ENCODE assay signal across 15 cellular contexts in genomic region chr11:68071281-68072048, GRCh38. TPM values are rescaled to one million over a fixed set of nuclear protein-coding genes. Genes with fewer than 3 reads are reported as not detected.
DNase-seq lines count a peak whose midpoint lies in the region; ATAC-seq and TF ChIP-seq lines count a peak whose summit lies in the region.
"Had no signal": no experiment of that assay in that cellular context is flagged by ENCODE, and none has a peak within 500 bp of the region (broad histone marks: within the 10 kb centered on the region; RNA-seq: fewer than 3 reads in every experiment).

No MANE protein-coding gene starts in this region.

- peaks cover 4% of the 10 kb centered on the region for H3K27me3 Mint-ChIP-seq in endothelial cell (ENCODE audit: unreplicated experiment)

- no peaks in the 10 kb centered on the region for H3K9me2 ChIP-seq in Karpas-422 (replicated peaks; ENCODE audit: insufficient read depth, low read length)

- H4K20me1 ChIP-seq in Karpas-422 (ENCODE audit: insufficient read depth, low read depth, low read length) = no peaks in the 10 kb centered on the region

- peak overlapping the region; percentile 43 for H3K4me2 ChIP-seq in Karpas-422 (ENCODE audit: low read depth, low read length, poor library complexity, severe bottlenecking)

- peak overlapping the region; percentile 34 for H3K4me3 Mint-ChIP-seq in endothelial cell (ENCODE audit: unreplicated experiment)
- H3K4me3 Mint-ChIP-seq: CD14-positive monocyte, H9 had no signal

- no peak for TF ChIP-seq POLR2A in Peyer's patch (IDR thresholded peaks at IDR 0.05)

- peaks cover 81% of the 10 kb centered on the region for H3K36me3 Mint-ChIP-seq in endothelial cell (ENCODE audit: low read depth, unreplicated experiment)

- peak overlapping the region; percentile 54 for H3K9ac ChIP-seq in Karpas-422 (ENCODE audit: low read length)

- peaks cover 27% of the 10 kb centered on the region for H3K36me3 ChIP-seq in Karpas-422 (ENCODE audit: insufficient read depth, low read length)
- peaks cover 45% of the 10 kb centered on the region for H3K36me3 ChIP-seq in neutrophil
- peaks cover 0 to 89% (median 0%) of the 10 kb centered on the region in 3 donors for H3K36me3 ChIP-seq in Peyer's patch

- H3K4me3 ChIP-seq in Karpas-422 (ENCODE audit: low read length) = no peak overlapping the region; the same call in 1 of the 2 replicates
- no peak overlapping the region for H3K4me3 ChIP-seq in neutrophil (ENCODE audit: low read depth in 1 of 2, low read length in 1 of 2)
- no peak overlapping the region for H3K4me3 ChIP-seq in Peyer's patch
- H3K4me3 ChIP-seq: SJCRH30 had no signal

- TF ChIP-seq CTCF in endothelial cell (IDR thresholded peaks at IDR 0.05; ENCODE audit: unreplicated experiment) (no peak), neutrophil (IDR thresholded peaks at IDR 0.05) (no peak), Peyer's patch (IDR thresholded peaks at IDR 0.05) (no peak)

- H3K9me3 ChIP-seq in Karpas-422 (ENCODE audit: low read length) (no peaks in the 10 kb centered on the region), neutrophil (no peaks in the 10 kb centered on the region), Peyer's patch (no peaks in the 10 kb centered on the region)
- H3K9me3 ChIP-seq: SJCRH30 had no signal

- no peaks in the 10 kb centered on the region for H3K9me3 Mint-ChIP-seq in endothelial cell (ENCODE audit: unreplicated experiment)
- H3K9me3 Mint-ChIP-seq: CD14-positive monocyte, H9 had no signal

- peaks cover 34% of the 10 kb centered on the region for H3K4me1 Mint-ChIP-seq in endothelial cell (ENCODE audit: unreplicated experiment)
- H3K4me1 Mint-ChIP-seq: H9 had no signal

- peak; percentile 61 for DNase-seq in Karpas-422
- DNase-seq in endothelial cell (ENCODE audit: low spot score) = no peak
- peak; percentile 37 for DNase-seq in ureter (ENCODE audit: low spot score)
- no peak for DNase-seq in Peyer's patch
- no peak for DNase-seq in NCI-H1048 (lab: John Stamatoyannopoulos, UW)
- DNase-seq: H9, NCI-H1417, NCI-H187 treated with DMSO at 0.1 percent for 48 hours, NCI-H226, NCI-H524, NCI-H82, SJCRH30 had no signal

- no peak overlapping the region for H2AFZ ChIP-seq in Karpas-422 (ENCODE audit: low read length)

- H3K4me1 ChIP-seq in Karpas-422 (ENCODE audit: low read length) (peaks cover 20% of the 10 kb centered on the region), neutrophil (ENCODE audit: control insufficient read depth in 1 of 2, insufficient read depth in 1 of 2, low read depth in 1 of 2, low read length in 1 of 2) (peaks cover 9 to 10% of the 10 kb centered on the region in 2 experiments), Peyer's patch (no peaks in the 10 kb centered on the region)
- H3K4me1 ChIP-seq: SJCRH30 had no signal

- peak overlapping the region; percentile 93 for H3K27ac ChIP-seq in Karpas-422 (ENCODE audit: low read length)
- H3K27ac ChIP-seq in neutrophil = peak overlapping the region; percentile 70
- H3K27ac ChIP-seq in Peyer's patch = no peak overlapping the region
- H3K27ac ChIP-seq: SJCRH30 had no signal

- peak overlapping the region; percentile 42 for H3K27ac Mint-ChIP-seq in endothelial cell (ENCODE audit: unreplicated experiment)
- H3K27ac Mint-ChIP-seq: H9 had no signal

- no peak for ATAC-seq in GM21619 (IDR thresholded peaks at IDR 0.05; ENCODE audit: unreplicated experiment)

- peaks cover 20% of the 10 kb centered on the region for H3K79me2 ChIP-seq in Karpas-422 (ENCODE audit: low read length)

- H3K27me3 ChIP-seq in Karpas-422 (ENCODE audit: low read length) (no peaks in the 10 kb centered on the region), neutrophil (no peaks in the 10 kb centered on the region), Peyer's patch (no peaks in the 10 kb centered on the region)
- H3K27me3 ChIP-seq: SJCRH30 had no signal

RNA-seq across cellular contexts. Expression of gene TCIRG1, which starts 32.6 kb away (rescaled TPM):
- total RNA-seq in Karpas-422 (2014; rRNA removed; shearing (Covaris generic); ENCODE audit: low replicate concordance) = 47.7 and 82.3 TPM in 2 replicates
- 294 TPM for total RNA-seq in endothelial cell (ENCODE audit: unreplicated experiment)
- total RNA-seq in ureter = 134 TPM
- total RNA-seq in Peyer's patch = 100 to 1,000 TPM; 239 to 586 (median 464) TPM

RNA-seq across cellular contexts. Expression of gene NDUFS8, which starts 41.0 kb away (rescaled TPM):
- 159 and 231 TPM in 2 replicates for total RNA-seq in Karpas-422 (2014; rRNA removed; shearing (Covaris generic); ENCODE audit: low replicate concordance)
- total RNA-seq in endothelial cell (ENCODE audit: unreplicated experiment) (144 TPM), ureter (172 TPM), Peyer's patch (100 to 1,000 TPM; 153 to 195 (median 162) TPM)

RNA-seq across cellular contexts. Expression of gene CHKA, which starts 49.7 kb away (rescaled TPM):
- 35.8 and 51.3 TPM in 2 replicates for total RNA-seq in Karpas-422 (2014; rRNA removed; shearing (Covaris generic); ENCODE audit: low replicate concordance)
- 173 TPM for total RNA-seq in endothelial cell (ENCODE audit: unreplicated experiment)
- total RNA-seq in ureter = 66.2 TPM
- 100 to 1,000 TPM in 3 of 4 donors, 10 to 100 TPM in 1; 41.3 to 179 (median 130) TPM for total RNA-seq in Peyer's patch

Comparison
In these comparisons a context has a peak if more than half of its experiments do, and no peak if none do; other contexts are left out.
1. DNase-seq: peak in Karpas-422 (single experiment) and ureter (single experiment); none in endothelial cell (single experiment), Peyer's patch (0 of 3) and NCI-H1048 (single experiment).
2. H3K27ac ChIP-seq: peak in Karpas-422 (single experiment) and neutrophil (single experiment); none in Peyer's patch (0 of 4).